In genomic region chr16:30715777-30716445, GRCh38 we compare ENCODE assay signal across 9 cellular contexts. TPM values are rescaled to one million over a fixed set of nuclear protein-coding genes. Genes with fewer than 3 reads are reported as not detected.
DNase-seq lines count a peak whose midpoint lies in the region; ATAC-seq, FAIRE-seq and TF ChIP-seq lines count a peak whose summit lies in the region.
"Had no signal": no experiment of that assay in that cellular context is flagged by ENCODE, and none has a peak within 500 bp of the region (broad histone marks: within the 10 kb centered on the region; RNA-seq: fewer than 3 reads in every experiment).

No MANE protein-coding gene starts in this region.

- peaks cover 70% of the 10 kb centered on the region for H3K36me3 Mint-ChIP-seq in WTC11

- no peak for TF ChIP-seq CTCF in WTC11 (IDR thresholded peaks at IDR 0.05)

- H3K27ac Mint-ChIP-seq in WTC11 = no peak overlapping the region

- no peak for FAIRE-seq in GM12891 (lab: Jason Lieb, UNC)

- H3K27me3 Mint-ChIP-seq in WTC11 (ENCODE audit: low read depth) = no peaks in the 10 kb centered on the region

- CTCF ChIA-PET in WTC11 (lab: Charles Lee) = no interaction called here

- TF ChIP-seq POLR2A in GM12891 (IDR thresholded peaks at IDR 0.05; ENCODE audit: low read depth, low read length) = no peak

- H3K4me3 Mint-ChIP-seq in WTC11 = no peak overlapping the region

- no peak for ATAC-seq in WTC11

- no peaks in the 10 kb centered on the region for H3K9me3 Mint-ChIP-seq in WTC11

- DNase-seq in GM12891 (ENCODE audit: insufficient read length, low spot score) (no peak), T-helper 9 cell (peak; percentile 12), NCI-H2081 treated with DMSO at 0.1 percent for 48 hours (lab: John Stamatoyannopoulos, UW) (no peak), AG08396 (ENCODE audit: low spot score) (no peak), WTC11 (ENCODE audit: low spot score) (no peak), NCI-H446 (lab: John Stamatoyannopoulos, UW) (no peak)
- DNase-seq in central memory CD4-positive, alpha-beta T cell = peak; percentile 48
- peak; percentile 57 for DNase-seq in stimulated activated CD4-positive, alpha-beta T cell treated with anti-CD3 and anti-CD28 coated beads, Interleukin-1b, Interleukin-23, amount 100 ng/mL, for 48 hours
- DNase-seq: uterus had no signal

- H3K4me1 Mint-ChIP-seq in WTC11 = no peaks in the 10 kb centered on the region

- POLR2A ChIA-PET in WTC11 (lab: Charles Lee) = no interaction called here

TF ChIP-seq in GM12891, 5 proteins besides CTCF, POLR2A, EP300 and RAD21:
- TF ChIP-seq SPI1 (IDR thresholded peaks at IDR 0.05; ENCODE audit: low read depth, low read length) (peak; percentile 15; the same call in 1 of the 2 replicates), POU2F2 (IDR thresholded peaks at IDR 0.05; ENCODE audit: low read depth, low read length) (no peak), TAF1 (IDR thresholded peaks at IDR 0.05; ENCODE audit: low read depth, low read length) (no peak), POLR2AphosphoS5 (IDR thresholded peaks at IDR 0.05; ENCODE audit: low read depth, low read length) (no peak), PAX5 (IDR thresholded peaks at IDR 0.05; ENCODE audit: insufficient read depth, low read length, severe bottlenecking) (no peak)

TF ChIP-seq in WTC11, 78 proteins besides CTCF, POLR2A, EP300 and RAD21:
- TF ChIP-seq FOXK1 (CRISPR knock-in tag; IDR thresholded peaks at IDR 0.05) (no peak), SP1 (CRISPR knock-in tag; conservative IDR thresholded peaks at IDR 0.05) (no peak), ZNF138 (CRISPR knock-in tag; conservative IDR thresholded peaks at IDR 0.05) (no peak), ZNF121 (CRISPR knock-in tag; IDR thresholded peaks at IDR 0.05) (no peak), ZNF425 (CRISPR knock-in tag; conservative IDR thresholded peaks at IDR 0.05) (no peak), FOXP4 (CRISPR knock-in tag; IDR thresholded peaks at IDR 0.05) (no peak), NFE2L1 (CRISPR knock-in tag; IDR thresholded peaks at IDR 0.05) (no peak), NFYB (CRISPR knock-in tag; conservative IDR thresholded peaks at IDR 0.05; ENCODE audit: low read depth) (no peak), RORB (CRISPR knock-in tag; IDR thresholded peaks at IDR 0.05) (no peak), ZNF232 (CRISPR knock-in tag; IDR thresholded peaks at IDR 0.05) (no peak), CDX4 (CRISPR knock-in tag; IDR thresholded peaks at IDR 0.05; ENCODE audit: borderline replicate concordance) (no peak), ZSCAN18 (CRISPR knock-in tag; IDR thresholded peaks at IDR 0.05) (no peak), ERG (CRISPR knock-in tag; IDR thresholded peaks at IDR 0.05) (no peak), GTF2I (CRISPR knock-in tag; conservative IDR thresholded peaks at IDR 0.05) (no peak), ETV6 (CRISPR knock-in tag; IDR thresholded peaks at IDR 0.05) (no peak), MYBL2 (CRISPR knock-in tag; IDR thresholded peaks at IDR 0.05) (no peak), NR3C1 (CRISPR knock-in tag; conservative IDR thresholded peaks at IDR 0.05; ENCODE audit: low read depth) (no peak)

RNA-seq across cellular contexts. Expression of gene SRCAP, which starts 16.9 kb away (rescaled TPM):
- polyA plus RNA-seq in GM12891 (2012; ENCODE audit: low read depth, missing spikeins) = 11.5 TPM
- total RNA-seq in WTC11 (2021) = 54.9 to 58.5 TPM (median 55.8 TPM) in 3 replicates

RNA-seq across cellular contexts. Expression of gene PHKG2, which starts 32.3 kb away (rescaled TPM):
- 29.2 TPM for polyA plus RNA-seq in GM12891 (2012; ENCODE audit: low read depth, missing spikeins)
- 40.8 to 50.5 TPM (median 45.0 TPM) in 3 replicates for total RNA-seq in WTC11 (2021)

RNA-seq across cellular contexts. Expression of gene CFAP119, which starts 46.0 kb away (rescaled TPM):
- 8.3 TPM for polyA plus RNA-seq in GM12891 (2012; ENCODE audit: low read depth, missing spikeins)
- 4.6 to 6.6 TPM (median 6.2 TPM) in 3 replicates for total RNA-seq in WTC11 (2021)

RNA-seq across cellular contexts. Expression of gene RNF40, which starts 46.2 kb away (rescaled TPM):
- polyA plus RNA-seq in GM12891 (2012; ENCODE audit: low read depth, missing spikeins) = 39.2 TPM
- total RNA-seq in WTC11 (2021) = 63.7 to 77.1 TPM (median 66.9 TPM) in 3 replicates

RNA-seq across cellular contexts. Expression of gene FBRS, which starts 57.7 kb away (rescaled TPM):
- polyA plus RNA-seq in GM12891 (2012; ENCODE audit: low read depth, missing spikeins) = 47.2 TPM
- total RNA-seq in WTC11 (2021) = 18.9 to 23.2 TPM (median 19.9 TPM) in 3 replicates

Comparison
In these comparisons a context has a peak if more than half of its experiments do, and no peak if none do; other contexts are left out.
1. DNase-seq: peak in T-helper 9 cell (single experiment), central memory CD4-positive, alpha-beta T cell (single experiment) and stimulated activated CD4-positive, alpha-beta T cell treated with anti-CD3 and anti-CD28 coated beads, Interleukin-1b, Interleukin-23, amount 100 ng/mL, for 48 hours (single experiment); none in GM12891 (single experiment), NCI-H2081 treated with DMSO at 0.1 percent for 48 hours (single experiment), AG08396 (single experiment), WTC11 (single experiment) and NCI-H446 (0 of 2).